ENCODE assay signal across 8 cellular contexts in the genomic region with DNA sequence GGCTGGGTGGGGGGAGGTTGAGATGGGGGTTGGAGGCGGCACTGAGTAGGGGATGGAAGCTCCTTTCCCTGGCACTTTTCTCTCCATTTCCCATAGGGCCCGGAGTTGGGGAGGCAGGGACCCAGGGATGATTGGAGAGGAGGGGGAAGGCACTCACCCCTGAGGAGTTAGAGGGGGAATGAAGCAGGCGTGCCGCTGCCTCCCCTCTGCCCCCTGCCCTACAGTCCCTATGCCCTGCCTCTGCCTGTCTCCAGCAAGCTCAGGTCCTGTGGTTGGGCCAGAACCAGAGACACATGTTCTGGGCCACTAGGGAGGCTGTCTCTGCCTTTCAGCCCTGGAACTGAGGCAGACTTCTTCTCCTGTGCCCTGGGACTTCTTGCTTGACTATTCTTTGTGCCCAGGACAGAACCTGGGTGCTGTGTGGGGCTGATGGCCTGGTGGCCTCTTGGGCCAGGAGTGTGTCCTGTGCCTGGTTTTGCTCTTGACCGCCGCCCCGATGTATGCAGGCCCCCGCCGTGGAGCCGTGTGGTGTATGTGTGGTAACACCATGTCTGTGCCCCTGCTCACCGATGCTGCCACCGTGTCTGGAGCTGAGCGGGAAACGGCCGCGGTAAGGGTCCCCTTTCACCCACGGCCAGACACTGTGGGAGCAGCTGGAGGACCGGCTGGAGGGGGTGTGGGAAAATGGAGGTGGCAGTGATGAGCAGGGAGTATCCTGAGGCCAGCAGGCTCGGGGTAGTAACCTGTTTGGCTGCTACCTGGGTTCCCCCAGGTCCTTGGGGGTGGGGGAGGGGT. TPM values are rescaled to one million over a fixed set of nuclear protein-coding genes. Genes with fewer than 3 reads are reported as not detected.
DNase-seq lines count a peak whose midpoint lies in the region; ATAC-seq and TF ChIP-seq lines count a peak whose summit lies in the region.

No MANE protein-coding gene starts in this region.

- TF ChIP-seq CTCF in LNCaP clone FGC (IDR thresholded peaks at IDR 0.05; ENCODE audit: control insufficient read depth, extremely low read depth, insufficient read depth), result no peak
- TF ChIP-seq CTCF in nephron (IDR thresholded peaks at IDR 0.05; ENCODE audit: unreplicated experiment in 3 of 3), result no peak
- no peak for TF ChIP-seq CTCF in omental fat pad (IDR thresholded peaks at IDR 0.05)

- H3K9me3 ChIP-seq in BLaER1 treated with 17β-estradiol and CSF1 and Interleukin-3, amounts not matched to agents 10 nM and 100 nM (replicated peaks in 1 of 11), result no peaks in the 10 kb centered on the region
- no peaks in the 10 kb centered on the region for H3K9me3 ChIP-seq in ectodermal cell (ENCODE audit: control insufficient read depth, low read length)

- no peak for ATAC-seq in omental fat pad (ENCODE audit: low FRiP score)
- ATAC-seq in HG03039 (IDR thresholded peaks at IDR 0.05; ENCODE audit: unreplicated experiment), result no peak

- H3K9me3 Mint-ChIP-seq in nephron, result no peaks in the 10 kb centered on the region

- H3K27ac ChIP-seq in BLaER1 treated with 17β-estradiol and CSF1 and Interleukin-3, amounts not matched to agents 10 nM and 100 nM, result peak overlapping the region in 10 of 11 experiments; percentile 30 to 82 (median 74); a peak in 13 of 22 replicates
- H3K27ac ChIP-seq in ectodermal cell (ENCODE audit: insufficient read depth, low read depth, low read length, poor library complexity, severe bottlenecking), result no peak overlapping the region

- WGBS in ectodermal cell, 2 experiments, result 71 to 73% methylated on average over 19 of the region's 19 CpGs

- peaks cover 0 to 45% (median 15%) of the 10 kb centered on the region in 11 experiments; a peak in 16 of 22 replicates for H4K20me1 ChIP-seq in BLaER1 treated with 17β-estradiol and CSF1 and Interleukin-3, amounts not matched to agents 10 nM and 100 nM

- peaks cover 23 to 51% (median 31%) of the 10 kb centered on the region in 10 experiments for H3K4me1 ChIP-seq in BLaER1 treated with 17β-estradiol and CSF1 and Interleukin-3, amounts not matched to agents 10 nM and 100 nM
- H3K4me1 ChIP-seq in ectodermal cell (ENCODE audit: control insufficient read depth, insufficient read depth, low read length), result peaks cover 6% of the 10 kb centered on the region

- peak overlapping the region; percentile 77 to 95 (median 92) for H3K4me3 ChIP-seq in BLaER1 treated with 17β-estradiol and CSF1 and Interleukin-3, amounts not matched to agents 10 nM and 100 nM
- peak overlapping the region; percentile 85 for H3K4me3 ChIP-seq in LNCaP clone FGC (ENCODE audit: low read depth, low read length)
- peak overlapping the region; percentile 69 for H3K4me3 ChIP-seq in ectodermal cell (ENCODE audit: insufficient read depth, low read depth, low read length)

- peaks cover 14% of the 10 kb centered on the region for H3K36me3 Mint-ChIP-seq in nephron (ENCODE audit: low read depth)

- H3K27me3 ChIP-seq in BLaER1 treated with 17β-estradiol and CSF1 and Interleukin-3, amounts not matched to agents 10 nM and 100 nM, result no peaks in the 10 kb centered on the region
- no peaks in the 10 kb centered on the region for H3K27me3 ChIP-seq in ectodermal cell (ENCODE audit: control insufficient read depth, insufficient read depth, low read length, poor library complexity, severe bottlenecking)

- H3K4me3 Mint-ChIP-seq in nephron, result peak overlapping the region; percentile 97 to 99 (median 99)

- H3K4me1 Mint-ChIP-seq in nephron, result peaks cover 23% of the 10 kb centered on the region

- no peaks in the 10 kb centered on the region for H3K27me3 Mint-ChIP-seq in nephron (ENCODE audit: low read depth)

- DNase-seq in LNCaP clone FGC (ENCODE audit: low read depth) (no peak), HCEC 1CT (no peak), omental fat pad (ENCODE audit: low spot score) (no peak), SHP77 (lab: John Stamatoyannopoulos, UW) (no peak)

- peak overlapping the region; percentile 81 to 99 (median 92) for H3K4me2 ChIP-seq in BLaER1 treated with 17β-estradiol and CSF1 and Interleukin-3, amounts not matched to agents 10 nM and 100 nM

- H3K27ac Mint-ChIP-seq in nephron, result peak overlapping the region; percentile 77 to 91 (median 78)

- peak overlapping the region; percentile 79 to 91 (median 86) for H3K9ac ChIP-seq in BLaER1 treated with 17β-estradiol and CSF1 and Interleukin-3, amounts not matched to agents 10 nM and 100 nM

- peaks cover 51 to 62% (median 58%) of the 10 kb centered on the region in 11 experiments for H3K36me3 ChIP-seq in BLaER1 treated with 17β-estradiol and CSF1 and Interleukin-3, amounts not matched to agents 10 nM and 100 nM
- peaks cover 6% of the 10 kb centered on the region for H3K36me3 ChIP-seq in ectodermal cell (ENCODE audit: control insufficient read depth, insufficient read depth, low read length)

RNA-seq across cellular contexts. Expression of gene LYPLA2, which starts 1.4 kb away (rescaled TPM):
- 83.2 TPM for polyA plus RNA-seq in ectodermal cell (2013, experiment 1 of 4)
- 90.4 TPM for polyA plus RNA-seq in ectodermal cell (2013, experiment 2 of 4)
- 67.3 TPM for polyA plus RNA-seq in ectodermal cell (2013, experiment 3 of 4)
- polyA plus RNA-seq in ectodermal cell (2013, experiment 4 of 4), result 74.7 TPM
- 10 to 100 TPM; 36.0 to 54.0 (median 40.3) TPM for total RNA-seq in omental fat pad

RNA-seq across cellular contexts. Expression of gene GALE, which starts 8.2 kb away (rescaled TPM):
- 25.5 TPM for polyA plus RNA-seq in ectodermal cell (2013, experiment 1 of 4)
- polyA plus RNA-seq in ectodermal cell (2013, experiment 2 of 4), result 27.8 TPM
- 20.0 TPM for polyA plus RNA-seq in ectodermal cell (2013, experiment 3 of 4)
- polyA plus RNA-seq in ectodermal cell (2013, experiment 4 of 4), result 20.4 TPM
- 10 to 100 TPM; 15.6 to 19.4 (median 17.9) TPM for total RNA-seq in omental fat pad

RNA-seq across cellular contexts. Expression of gene PITHD1, which starts 14.1 kb away (rescaled TPM):
- polyA plus RNA-seq in ectodermal cell (2013, experiment 1 of 4), result 47.2 TPM
- polyA plus RNA-seq in ectodermal cell (2013, experiment 2 of 4), result 57.1 TPM
- 50.7 TPM for polyA plus RNA-seq in ectodermal cell (2013, experiment 3 of 4)
- 49.8 TPM for polyA plus RNA-seq in ectodermal cell (2013, experiment 4 of 4)
- 10 to 100 TPM; 44.3 to 58.8 (median 51.7) TPM for total RNA-seq in omental fat pad

RNA-seq across cellular contexts. Expression of gene HMGCL, which starts 32.9 kb away (rescaled TPM):
- polyA plus RNA-seq in ectodermal cell (2013, experiment 1 of 4), result 23.6 TPM
- 27.7 TPM for polyA plus RNA-seq in ectodermal cell (2013, experiment 2 of 4)
- 19.9 TPM for polyA plus RNA-seq in ectodermal cell (2013, experiment 3 of 4)
- 20.8 TPM for polyA plus RNA-seq in ectodermal cell (2013, experiment 4 of 4)
- total RNA-seq in omental fat pad, result 10 to 100 TPM; 19.2 to 47.1 (median 41.4) TPM

RNA-seq across cellular contexts. Expression of gene ELOA, which starts 49.1 kb away (rescaled TPM):
- 34.7 TPM for polyA plus RNA-seq in ectodermal cell (2013, experiment 1 of 4)
- polyA plus RNA-seq in ectodermal cell (2013, experiment 2 of 4), result 33.6 TPM
- polyA plus RNA-seq in ectodermal cell (2013, experiment 3 of 4), result 25.2 TPM
- polyA plus RNA-seq in ectodermal cell (2013, experiment 4 of 4), result 25.4 TPM
- total RNA-seq in omental fat pad, result 10 to 100 TPM; 44.1 to 73.7 (median 54.1) TPM
